ENCODE assay signal across 16 cellular contexts in the genomic region with DNA sequence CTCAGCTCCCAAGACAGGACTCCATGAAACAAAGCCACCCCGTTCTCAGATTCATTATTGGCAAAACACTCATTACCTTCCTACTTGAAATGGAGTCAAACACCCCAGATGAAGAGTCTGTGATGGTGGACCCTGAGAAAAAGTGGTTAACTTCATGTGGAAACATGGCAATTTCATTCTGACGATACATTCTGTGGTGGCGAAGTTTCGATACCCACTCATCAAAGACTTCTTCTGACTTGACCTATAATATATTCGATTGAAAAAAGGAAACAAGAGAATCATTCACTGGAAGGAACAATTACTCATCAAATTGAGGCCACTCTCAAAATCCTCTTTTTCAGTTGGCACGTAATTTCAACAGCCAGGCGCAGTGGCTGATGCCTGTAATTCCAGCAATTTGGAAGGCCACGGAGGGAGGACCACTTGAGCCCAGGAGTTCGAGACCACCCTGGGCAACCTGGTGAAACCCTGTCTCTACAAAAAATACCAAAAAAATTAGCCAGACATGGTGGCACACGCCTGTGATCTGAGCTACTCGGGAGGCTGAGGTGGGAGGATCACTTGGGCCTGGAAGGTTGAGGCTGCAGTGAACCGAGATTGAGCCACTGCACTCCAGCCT.
A peak's percentile ranks its signal among the peaks of the same experiment; 100 is the strongest.
DNase-seq lines count a peak whose midpoint lies in the region; ATAC-seq lines count a peak whose summit lies in the region.
"Had no signal": no experiment of that assay in that cellular context is flagged by ENCODE, and none has a peak within 500 bp of the region (broad histone marks: within the 10 kb centered on the region; RNA-seq: fewer than 3 reads in every experiment).

No MANE protein-coding gene starts in this region.

- CTCF ChIA-PET in activated CD8-positive, alpha-beta T cell treated with anti-CD3 and anti-CD28 coated beads, Interleukin-2, amount 10 ng/mL, durations not matched to agents 7 days and 5 days (lab: Charles Lee): interaction anchor here (1.2 to 1.6 kb wide), 2 partner anchors 45 to 54 kb away, joined by 4 read pairs; no protein-coding TSS in a partner anchor

- no peaks in the 10 kb centered on the region for H3K9me3 Mint-ChIP-seq in activated CD8-positive, alpha-beta T cell treated with anti-CD3 and anti-CD28 coated beads, Interleukin-2, amount 10 ng/mL, durations not matched to agents 7 days and 5 days (ENCODE audit: insufficient read depth)
- no peaks in the 10 kb centered on the region for H3K9me3 Mint-ChIP-seq in dendritic cell treated with granulocyte-macrophage colony-stimulating factor and Interleukin-4, amounts not matched to agents 40 ng/mL and 50 ng/mL, for 4 days
- H3K9me3 Mint-ChIP-seq in stimulated activated naive CD8-positive, alpha-beta T cell treated with anti-CD3 and anti-CD28 coated beads, Interleukin-15, Interleukin-2, amounts not matched to agents 100 ng/mL and 50 ng/mL, for 24 hours: no peaks in the 10 kb centered on the region
- H3K9me3 Mint-ChIP-seq: naive B cell, T-cell had no signal

- H3K36me3 Mint-ChIP-seq in activated CD8-positive, alpha-beta T cell treated with anti-CD3 and anti-CD28 coated beads, Interleukin-2, amount 10 ng/mL, durations not matched to agents 7 days and 5 days (ENCODE audit: low read depth): peaks cover 86% of the 10 kb centered on the region
- H3K36me3 Mint-ChIP-seq in dendritic cell treated with granulocyte-macrophage colony-stimulating factor and Interleukin-4, amounts not matched to agents 40 ng/mL and 50 ng/mL, for 4 days (ENCODE audit: low read depth): peaks cover 87% of the 10 kb centered on the region
- peaks cover 83% of the 10 kb centered on the region for H3K36me3 Mint-ChIP-seq in stimulated activated naive CD8-positive, alpha-beta T cell treated with anti-CD3 and anti-CD28 coated beads, Interleukin-15, Interleukin-2, amounts not matched to agents 100 ng/mL and 50 ng/mL, for 24 hours (ENCODE audit: low read depth)

- H3K4me3 Mint-ChIP-seq in activated CD8-positive, alpha-beta T cell treated with anti-CD3 and anti-CD28 coated beads, Interleukin-2, amount 10 ng/mL, durations not matched to agents 7 days and 5 days: no peak overlapping the region
- H3K4me3 Mint-ChIP-seq in dendritic cell treated with granulocyte-macrophage colony-stimulating factor and Interleukin-4, amounts not matched to agents 40 ng/mL and 50 ng/mL, for 4 days: no peak overlapping the region
- peak overlapping the region; percentile 64 for H3K4me3 Mint-ChIP-seq in stimulated activated naive CD8-positive, alpha-beta T cell treated with anti-CD3 and anti-CD28 coated beads, Interleukin-15, Interleukin-2, amounts not matched to agents 100 ng/mL and 50 ng/mL, for 24 hours
- H3K4me3 Mint-ChIP-seq: naive B cell, T-cell had no signal

- no peaks in the 10 kb centered on the region for H3K27me3 Mint-ChIP-seq in activated CD8-positive, alpha-beta T cell treated with anti-CD3 and anti-CD28 coated beads, Interleukin-2, amount 10 ng/mL, durations not matched to agents 7 days and 5 days (ENCODE audit: low read depth)
- no peaks in the 10 kb centered on the region for H3K27me3 Mint-ChIP-seq in dendritic cell treated with granulocyte-macrophage colony-stimulating factor and Interleukin-4, amounts not matched to agents 40 ng/mL and 50 ng/mL, for 4 days
- no peaks in the 10 kb centered on the region for H3K27me3 Mint-ChIP-seq in stimulated activated naive CD8-positive, alpha-beta T cell treated with anti-CD3 and anti-CD28 coated beads, Interleukin-15, Interleukin-2, amounts not matched to agents 100 ng/mL and 50 ng/mL, for 24 hours
- H3K27me3 Mint-ChIP-seq: naive B cell, T-cell had no signal

- ATAC-seq in activated CD8-positive, alpha-beta T cell treated with anti-CD3 and anti-CD28 coated beads, Interleukin-2, amount 10 ng/mL, durations not matched to agents 7 days and 5 days: no peak
- ATAC-seq in GM18868 (IDR thresholded peaks at IDR 0.05; ENCODE audit: unreplicated experiment) (no peak), HG02798 (IDR thresholded peaks at IDR 0.05; ENCODE audit: poor library complexity, unreplicated experiment) (no peak)
- ATAC-seq: foreskin keratinocyte, HCT116, sciatic nerve, T-cell had no signal

- POLR2A ChIA-PET in activated CD8-positive, alpha-beta T cell treated with anti-CD3 and anti-CD28 coated beads, Interleukin-2, amount 10 ng/mL, durations not matched to agents 7 days and 5 days (lab: Charles Lee): interaction anchor here (1.4 kb wide), 1 partner anchor 115 kb away, joined by 4 read pairs; no protein-coding TSS in a partner anchor

- H3K4me1 Mint-ChIP-seq in activated CD8-positive, alpha-beta T cell treated with anti-CD3 and anti-CD28 coated beads, Interleukin-2, amount 10 ng/mL, durations not matched to agents 7 days and 5 days (ENCODE audit: low read depth): peaks cover 33% of the 10 kb centered on the region
- H3K4me1 Mint-ChIP-seq in dendritic cell treated with granulocyte-macrophage colony-stimulating factor and Interleukin-4, amounts not matched to agents 40 ng/mL and 50 ng/mL, for 4 days (ENCODE audit: low read depth): peaks cover 42% of the 10 kb centered on the region
- H3K4me1 Mint-ChIP-seq in stimulated activated naive CD8-positive, alpha-beta T cell treated with anti-CD3 and anti-CD28 coated beads, Interleukin-15, Interleukin-2, amounts not matched to agents 100 ng/mL and 50 ng/mL, for 24 hours (ENCODE audit: low read depth): peaks cover 55% of the 10 kb centered on the region

- intact Hi-C loops in dendritic cell treated with granulocyte-macrophage colony-stimulating factor and Interleukin-4, amounts not matched to agents 40 ng/mL and 50 ng/mL, for 4 days (cut with micrococcal nuclease): loop anchor here (5.0 kb wide), 1 partner anchor 44 kb away; no protein-coding TSS in a partner anchor

- H3K27ac Mint-ChIP-seq in activated CD8-positive, alpha-beta T cell treated with anti-CD3 and anti-CD28 coated beads, Interleukin-2, amount 10 ng/mL, durations not matched to agents 7 days and 5 days: peak overlapping the region; percentile 29
- peak overlapping the region; percentile 77 for H3K27ac Mint-ChIP-seq in dendritic cell treated with granulocyte-macrophage colony-stimulating factor and Interleukin-4, amounts not matched to agents 40 ng/mL and 50 ng/mL, for 4 days
- peak overlapping the region; percentile 97 for H3K27ac Mint-ChIP-seq in stimulated activated naive CD8-positive, alpha-beta T cell treated with anti-CD3 and anti-CD28 coated beads, Interleukin-15, Interleukin-2, amounts not matched to agents 100 ng/mL and 50 ng/mL, for 24 hours
- H3K27ac Mint-ChIP-seq: naive B cell, T-cell had no signal

- peak; percentile 26 to 62 (median 46) for DNase-seq in stimulated activated CD4-positive, alpha-beta T cell treated with anti-CD3 and anti-CD28 coated beads, Interleukin-12 subunit alpha, Interleukin-12 subunit beta, amount 100 ng/mL, for 48 hours (ENCODE audit: low read depth in 2 of 3, low spot score in 1 of 3)
- DNase-seq in stimulated activated CD4-positive, alpha-beta T cell treated with anti-CD3 and anti-CD28 coated beads, Interleukin-4, amount 100 ng/mL, for 4 hours: no peak
- no peak for DNase-seq in activated CD8-positive, alpha-beta T cell treated with anti-CD3 and anti-CD28 coated beads, Interleukin-2, amount 10 ng/mL, durations not matched to agents 7 days and 5 days
- DNase-seq: caudate nucleus, DND-41, foreskin keratinocyte, naive B cell, NCI-H1417, T-cell, upper lobe of left lung had no signal

Comparison
In these comparisons a context has a peak if more than half of its experiments do, and no peak if none do; other contexts are left out.
1. DNase-seq: peak in stimulated activated CD4-positive, alpha-beta T cell treated with anti-CD3 and anti-CD28 coated beads, Interleukin-12 subunit alpha, Interleukin-12 subunit beta, amount 100 ng/mL, for 48 hours (3 of 3); none in stimulated activated CD4-positive, alpha-beta T cell treated with anti-CD3 and anti-CD28 coated beads, Interleukin-4, amount 100 ng/mL, for 4 hours (0 of 2) and activated CD8-positive, alpha-beta T cell treated with anti-CD3 and anti-CD28 coated beads, Interleukin-2, amount 10 ng/mL, durations not matched to agents 7 days and 5 days (single experiment).
2. H3K27ac Mint-ChIP-seq: peak in every context shown above with its lines; median percentile 97 in stimulated activated naive CD8-positive, alpha-beta T cell treated with anti-CD3 and anti-CD28 coated beads, Interleukin-15, Interleukin-2, amounts not matched to agents 100 ng/mL and 50 ng/mL, for 24 hours; 77 in dendritic cell treated with granulocyte-macrophage colony-stimulating factor and Interleukin-4, amounts not matched to agents 40 ng/mL and 50 ng/mL, for 4 days; 29 in activated CD8-positive, alpha-beta T cell treated with anti-CD3 and anti-CD28 coated beads, Interleukin-2, amount 10 ng/mL, durations not matched to agents 7 days and 5 days.